ENCODE assay signal across 31 cellular contexts in genomic region chr15:83709246-83709645, GRCh38. TPM values are rescaled to one million over a fixed set of nuclear protein-coding genes. Genes with fewer than 3 reads are reported as not detected.
DNase-seq lines count a peak whose midpoint lies in the region; ATAC-seq and TF ChIP-seq lines count a peak whose summit lies in the region.
"Had no signal": no experiment of that assay in that cellular context is flagged by ENCODE, and none has a peak within 500 bp of the region (broad histone marks: within the 10 kb centered on the region; RNA-seq: fewer than 3 reads in every experiment).

No MANE protein-coding gene starts in this region.

- no peak overlapping the region for H2AFZ ChIP-seq in mammary epithelial cell (ENCODE audit: low read depth, low read length)

- POLR2A ChIA-PET in MCF 10A (lab: Yijun Ruan, JAX), result no interaction called here

- no peaks in the 10 kb centered on the region for H3K27me3 ChIP-seq in mammary epithelial cell (ENCODE audit: insufficient read depth, low read length)
- H3K27me3 ChIP-seq: body of pancreas, heart right ventricle, vagina had no signal

- WGBS in mammary epithelial cell (ENCODE audit: low coverage, missing lambda C conversion rate), result 51% methylated on average over 2 of the region's 2 CpGs

- BruUV-seq in mammary epithelial cell (replicated peaks; lab: Mats Ljungman, UMichigan) (no TSS peak), MCF 10A (replicated peaks; lab: Mats Ljungman, UMichigan) (no TSS peak)

- TF ChIP-seq CTCF in mammary epithelial cell (conservative IDR thresholded peaks at IDR 0.05 in 1 of 2, IDR thresholded peaks at IDR 0.05 in 1 of 2; ENCODE audit: extremely low read depth in 1 of 2, insufficient read depth in 1 of 2, low read depth in 1 of 2, low read length in 2 of 2) (no peak), MCF 10A (IDR thresholded peaks at IDR 0.05; ENCODE audit: unreplicated experiment) (no peak)

- CTCF ChIA-PET in mammary epithelial cell (lab: Charles Lee; ENCODE audit: low non-redundant PET) (interaction anchor here (0.5 kb wide), 1 partner anchor 104 kb away, joined by 3 read pairs; no protein-coding TSS in a partner anchor), MCF 10A (lab: Yijun Ruan, JAX) (no interaction called here)

- H3K9me3 Mint-ChIP-seq in MCF 10A (ENCODE audit: unreplicated experiment), result no peaks in the 10 kb centered on the region
- H3K9me3 Mint-ChIP-seq: CD8-positive, alpha-beta T cell had no signal

- H3K4me1 Mint-ChIP-seq in MCF 10A (ENCODE audit: insufficient read depth, unreplicated experiment), result no peaks in the 10 kb centered on the region
- H3K4me1 Mint-ChIP-seq: B cell had no signal

- DNase-seq in mammary epithelial cell (peak; percentile 86), MCF 10A (ENCODE audit: unreplicated experiment) (no peak), astrocyte of the hippocampus (ENCODE audit: low read depth, low spot score) (peak; percentile 84), iris pigment epithelial cell (ENCODE audit: low read depth) (peak; percentile 50), NCI-H774 (lab: John Stamatoyannopoulos, UW) (no peak), OCI-M1 (lab: John Stamatoyannopoulos, UW) (no peak)
- no peak for DNase-seq in effector CD8-positive, alpha-beta T cell (lab: John Stamatoyannopoulos, UW)
- DNase-seq: activated CD4-positive, alpha-beta T cell treated with anti-CD3 and anti-CD28 coated beads for 48 hours; activated effector memory CD4-positive, alpha-beta T cell treated with anti-CD3 and anti-CD28 coated beads, Interleukin-2, amount 50 U/mL, for 16 hours; activated T-cell treated with anti-CD3 and anti-CD28 coated beads, Interleukin-2, amount 50 U/mL, for 1 hour; body of pancreas; CD8-positive, alpha-beta T cell; EL; heart right ventricle; left colon; mesenchymal stem cell; MV-4-11; NCI-H1694; NCI-H446 treated with DMSO at 0.1 percent for 48 hours; stimulated activated naive CD8-positive, alpha-beta T cell treated with anti-CD3 and anti-CD28 coated beads, Interleukin-15, Interleukin-2, amounts not matched to agents 100 U/mL and 50 U/mL, for 24 hours; T-helper 9 cell; WERI-Rb-1 had no signal

- no peak overlapping the region for H3K27ac ChIP-seq in mammary epithelial cell (ENCODE audit: insufficient read depth, low read depth, low read length)
- H3K27ac ChIP-seq: 22Rv1, body of pancreas, heart right ventricle, thoracic aorta, vagina, WERI-Rb-1 had no signal

- H3K9ac ChIP-seq in mammary epithelial cell (ENCODE audit: insufficient read depth, low read length), result no peak overlapping the region

- H4K20me1 ChIP-seq in mammary epithelial cell (ENCODE audit: insufficient read depth, low read length), result no peaks in the 10 kb centered on the region

- no peaks in the 10 kb centered on the region for H3K27me3 Mint-ChIP-seq in MCF 10A (ENCODE audit: insufficient read depth, unreplicated experiment)
- H3K27me3 Mint-ChIP-seq: B cell, progenitor cell of endocrine pancreas had no signal

- intact Hi-C loops in mammary epithelial cell (cut with micrococcal nuclease) (no loop called here), MCF 10A (cut with micrococcal nuclease) (no loop called here)

- dilution Hi-C loops in mammary epithelial cell (cut with HindIII; ENCODE audit: low sequenced_read_pairs), result no loop called here

- H3K9me3 ChIP-seq in mammary epithelial cell (replicated peaks; ENCODE audit: insufficient read depth, low read length), result no peaks in the 10 kb centered on the region
- H3K9me3 ChIP-seq: body of pancreas, heart right ventricle, thoracic aorta, vagina had no signal

- ATAC-seq in HG03571 (IDR thresholded peaks at IDR 0.05; ENCODE audit: unreplicated experiment), result no peak
- ATAC-seq: body of pancreas; CD8-positive, alpha-beta T cell; HCT116; heart right ventricle; left colon; Right ventricle myocardium inferior; stimulated activated naive CD8-positive, alpha-beta T cell treated with anti-CD3 and anti-CD28 coated beads, Interleukin-15, Interleukin-2, amounts not matched to agents 100 U/mL and 50 U/mL, for 24 hours had no signal

- in situ Hi-C loops in mammary epithelial cell (cut with MboI; ENCODE audit: low sequenced_read_pairs in 2 of 2), result no loop called here

- H3K4me1 ChIP-seq in mammary epithelial cell (ENCODE audit: insufficient read depth, low read length), result no peaks in the 10 kb centered on the region

- H3K79me2 ChIP-seq in mammary epithelial cell (ENCODE audit: insufficient read depth, low read length), result no peaks in the 10 kb centered on the region

- H3K4me3 Mint-ChIP-seq in MCF 10A (ENCODE audit: unreplicated experiment), result no peak overlapping the region
- H3K4me3 Mint-ChIP-seq: B cell; CD8-positive, alpha-beta T cell had no signal

- no peak overlapping the region for H3K4me2 ChIP-seq in mammary epithelial cell (ENCODE audit: insufficient read depth, low read depth, low read length)

- no peaks in the 10 kb centered on the region for H3K36me3 Mint-ChIP-seq in MCF 10A (ENCODE audit: insufficient read depth, unreplicated experiment)
- H3K36me3 Mint-ChIP-seq: CD8-positive, alpha-beta T cell had no signal

- H3K4me3 ChIP-seq in mammary epithelial cell (replicated peaks in 1 of 3; ENCODE audit: insufficient read depth in 1 of 3, low read depth in 2 of 3, low read length in 3 of 3), result no peak overlapping the region
- H3K4me3 ChIP-seq: body of pancreas, heart right ventricle, thoracic aorta, vagina had no signal

- no peaks in the 10 kb centered on the region for H3K36me3 ChIP-seq in mammary epithelial cell (ENCODE audit: insufficient read depth, low read length)
- H3K36me3 ChIP-seq: thoracic aorta, vagina, WERI-Rb-1 had no signal

- H3K27ac Mint-ChIP-seq in MCF 10A (ENCODE audit: low read depth, unreplicated experiment), result no peak overlapping the region
- H3K27ac Mint-ChIP-seq: B cell; CD8-positive, alpha-beta T cell; progenitor cell of endocrine pancreas had no signal

RNA-seq across cellular contexts. Expression of gene ADAMTSL3, which starts 55.3 kb away (rescaled TPM):
- total RNA-seq in mammary epithelial cell (under 1 TPM in 1 of 2 donors, not detected in 1; 0.17 TPM), MCF 10A (2022) (1.2 TPM in 2 replicates)
- polyA plus RNA-seq in mammary epithelial cell, result 0.02 TPM
- polyA minus RNA-seq in mammary epithelial cell, result not detected
- total RNA-seq: activated CD8-positive, alpha-beta memory T cell treated with anti-CD3 and anti-CD28 coated beads for 36 hours; B cell; CD8-positive, alpha-beta T cell had no signal

Comparison
In these comparisons a context has a peak if more than half of its experiments do, and no peak if none do; other contexts are left out.
1. DNase-seq: peak in mammary epithelial cell (single experiment), astrocyte of the hippocampus (single experiment) and iris pigment epithelial cell (single experiment); none in MCF 10A (single experiment), NCI-H774 (single experiment), effector CD8-positive, alpha-beta T cell (single experiment) and OCI-M1 (single experiment).